ENCODE assay signal across 1 cellular context in the genomic region with DNA sequence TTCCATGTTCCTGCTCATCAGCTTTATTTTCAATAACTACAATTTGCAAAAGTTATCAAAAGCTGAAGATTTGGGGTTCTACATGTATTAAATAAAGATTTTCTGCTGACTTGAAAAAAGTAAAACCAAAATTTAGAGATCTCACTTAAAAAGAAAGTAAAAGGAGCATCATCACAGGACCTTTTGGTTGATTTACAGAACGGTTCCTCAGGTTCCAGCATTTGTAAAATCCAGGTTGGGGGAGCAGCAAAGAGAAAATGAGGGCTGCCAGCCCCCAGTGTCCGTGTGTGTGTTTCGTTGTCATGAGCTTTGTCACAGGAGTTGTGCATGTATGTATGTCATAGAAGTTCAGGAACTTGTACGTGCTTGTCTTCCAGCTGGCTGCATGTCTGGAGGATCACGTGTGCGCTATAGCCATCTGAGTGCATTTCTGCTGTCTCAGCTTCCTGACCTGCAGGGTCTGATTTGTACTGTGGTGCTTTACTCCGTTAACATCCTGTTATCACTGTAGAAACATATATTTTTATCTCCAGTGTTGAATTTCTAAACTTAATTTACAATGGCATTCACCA.
A peak's percentile ranks its signal among the peaks of the same experiment; 100 is the strongest.
TF ChIP-seq lines count a peak whose summit lies in the region.

No MANE protein-coding gene starts in this region.

TF ChIP-seq in GM12878, 131 proteins besides CTCF, POLR2A, EP300 and RAD21 (continued from another document):
- TF ChIP-seq ZZZ3 (IDR thresholded peaks at IDR 0.05; ENCODE audit: control insufficient read depth, insufficient read length, low read depth) (no peak), IKZF2 (IDR thresholded peaks at IDR 0.05) (no peak), CHD4 (IDR thresholded peaks at IDR 0.05) (no peak), SIX5 (IDR thresholded peaks at IDR 0.05; ENCODE audit: low read depth, low read length, severe bottlenecking) (no peak), BHLHE40 (IDR thresholded peaks at IDR 0.05; ENCODE audit: borderline replicate concordance in 1 of 2, low read depth in 2 of 2, low read length in 1 of 2) (peak; percentile 69 to 82; a peak in 3 of 4 replicates), PAX8 (IDR thresholded peaks at IDR 0.05) (no peak), NFIC (IDR thresholded peaks at IDR 0.05; ENCODE audit: low read depth, low read length) (no peak)
- TF ChIP-seq, protein P1, sequence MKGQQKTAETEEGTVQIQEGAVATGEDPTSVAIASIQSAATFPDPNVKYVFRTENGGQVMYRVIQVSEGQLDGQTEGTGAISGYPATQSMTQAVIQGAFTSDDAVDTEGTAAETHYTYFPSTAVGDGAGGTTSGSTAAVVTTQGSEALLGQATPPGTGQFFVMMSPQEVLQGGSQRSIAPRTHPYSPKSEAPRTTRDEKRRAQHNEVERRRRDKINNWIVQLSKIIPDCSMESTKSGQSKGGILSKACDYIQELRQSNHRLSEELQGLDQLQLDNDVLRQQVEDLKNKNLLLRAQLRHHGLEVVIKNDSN (IDR thresholded peaks at IDR 0.05; ENCODE audit: borderline replicate concordance, extremely low read length, insufficient read depth, low read depth, low read length), result peak; percentile 84
- TF ChIP-seq, protein P2, sequence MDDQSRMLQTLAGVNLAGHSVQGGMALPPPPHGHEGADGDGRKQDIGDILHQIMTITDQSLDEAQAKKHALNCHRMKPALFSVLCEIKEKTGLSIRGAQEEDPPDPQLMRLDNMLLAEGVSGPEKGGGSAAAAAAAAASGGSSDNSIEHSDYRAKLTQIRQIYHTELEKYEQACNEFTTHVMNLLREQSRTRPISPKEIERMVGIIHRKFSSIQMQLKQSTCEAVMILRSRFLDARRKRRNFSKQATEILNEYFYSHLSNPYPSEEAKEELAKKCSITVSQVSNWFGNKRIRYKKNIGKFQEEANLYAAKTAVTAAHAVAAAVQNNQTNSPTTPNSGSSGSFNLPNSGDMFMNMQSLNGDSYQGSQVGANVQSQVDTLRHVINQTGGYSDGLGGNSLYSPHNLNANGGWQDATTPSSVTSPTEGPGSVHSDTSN (IDR thresholded peaks at IDR 0.05; ENCODE audit: insufficient replicate concordance, low read depth, low read length), result no peak
